ENCODE assay signal across 8 cellular contexts in genomic region chr19:14529254-14530004, GRCh38. TPM values are rescaled to one million over a fixed set of nuclear protein-coding genes. Genes with fewer than 3 reads are reported as not detected.
A peak's percentile ranks its signal among the peaks of the same experiment; 100 is the strongest.
DNase-seq lines count a peak whose midpoint lies in the region; ATAC-seq, FAIRE-seq and TF ChIP-seq lines count a peak whose summit lies in the region.

TSS of gene TECR (plus strand) at chr19:14529594. CDS start at chr19:14529697, 103 bp downstream.

- ATAC-seq in HG03432 (IDR thresholded peaks at IDR 0.05; ENCODE audit: unreplicated experiment): peak; percentile 93

- no peaks in the 10 kb centered on the region for H4K20me1 ChIP-seq in keratinocyte (ENCODE audit: control insufficient read depth, extremely low read depth, insufficient read depth, low read length)

- peak within 1 kb of the TSS; percentile 99 for H3K27ac ChIP-seq in keratinocyte (ENCODE audit: control insufficient read depth, insufficient read depth, low read length)

- TF ChIP-seq POLR2A in GM19099 (IDR thresholded peaks at IDR 0.05; ENCODE audit: extremely low read depth, insufficient read length, low read depth): peak; percentile 98

- DNase-seq in AG20443 (ENCODE audit: low spot score) (peak; percentile 97), NCI-H510A (lab: John Stamatoyannopoulos, UW) (peak; percentile 97), cerebellum (ENCODE audit: low spot score) (peak; percentile 100), keratinocyte (ENCODE audit: low read depth, low spot score) (peak; percentile 100)
- peak; percentile 100 for DNase-seq in activated CD4-positive, alpha-beta T cell treated with anti-CD3 and anti-CD28 coated beads for 1 hour
- DNase-seq in stimulated activated CD4-positive, alpha-beta T cell treated with anti-CD3 and anti-CD28 coated beads, Interleukin-15, amount 100 ng/mL, for 1 hour (ENCODE audit: low read depth in 1 of 2, low spot score in 1 of 2): peak; percentile 100

- dilution Hi-C loops in keratinocyte (cut with MboI; ENCODE audit: extremely low pct_ligation_motif_present, low sequenced_read_pairs): no loop called here

- TF ChIP-seq CTCF in keratinocyte (optimal IDR thresholded peaks at IDR 0.05 in 1 of 3, IDR thresholded peaks at IDR 0.05 in 1 of 3, conservative IDR thresholded peaks at IDR 0.05 in 1 of 3; ENCODE audit: extremely low read depth in 1 of 3, insufficient read depth in 2 of 3, low read length in 3 of 3): no peak

- H3K9ac ChIP-seq in keratinocyte (ENCODE audit: control insufficient read depth, extremely low read depth, insufficient read depth, low read length): peak within 1 kb of the TSS; percentile 92

- peak within 1 kb of the TSS; percentile 74 to 99 (median 98) for H3K4me3 ChIP-seq in keratinocyte (ENCODE audit: control insufficient read depth in 2 of 3, extremely low read depth in 1 of 3, insufficient read depth in 2 of 3, low read depth in 1 of 3, low read length in 3 of 3)

- H3K9me1 ChIP-seq in keratinocyte (ENCODE audit: control insufficient read depth, extremely low read depth, insufficient read depth, low read length): peaks cover 2% of the 10 kb centered on the region

- peaks cover 45% of the 10 kb centered on the region for H3K79me2 ChIP-seq in keratinocyte (ENCODE audit: control insufficient read depth, insufficient read depth, low read length)

- peak; percentile 68 for FAIRE-seq in keratinocyte (lab: Jason Lieb, UNC)

- H2AFZ ChIP-seq in keratinocyte (ENCODE audit: control insufficient read depth, low read length): peak within 1 kb of the TSS; percentile 96

- peaks cover 0 to 3% of the 10 kb centered on the region in 2 experiments for H3K36me3 ChIP-seq in keratinocyte (ENCODE audit: control insufficient read depth in 2 of 2, extremely low read depth in 1 of 2, insufficient read depth in 2 of 2, low read length in 2 of 2)

- H3K27me3 ChIP-seq in keratinocyte (ENCODE audit: control insufficient read depth, extremely low read depth, insufficient read depth, low read length): no peaks in the 10 kb centered on the region

- H3K4me1 ChIP-seq in keratinocyte (ENCODE audit: control insufficient read depth, extremely low read depth, insufficient read depth, low read length): peaks cover 37% of the 10 kb centered on the region

- no peaks in the 10 kb centered on the region for H3K9me3 ChIP-seq in keratinocyte (ENCODE audit: control insufficient read depth, low read depth, low read length)

- H3K4me2 ChIP-seq in keratinocyte (ENCODE audit: control insufficient read depth, extremely low read depth, insufficient read depth, low read depth, low read length): peak within 1 kb of the TSS; percentile 98

RNA-seq across cellular contexts. Expression of gene TECR, which starts in this region (rescaled TPM):
- 15.7 TPM for total RNA-seq in cerebellum
- polyA plus RNA-seq in keratinocyte: 79.7 to 169 TPM (median 92.3 TPM) in 3 replicates
- 79.3 TPM for polyA plus RNA-seq in keratinocyte (2011; ENCODE audit: low read depth)
- 87.0 and 114 TPM in 2 replicates for polyA plus RNA-seq in keratinocyte (2011; cell fraction: cytosol; rRNA removed)
- polyA plus RNA-seq in keratinocyte (2011; cell fraction: nucleus; rRNA removed): 115 and 139 TPM in 2 replicates
- polyA plus RNA-seq in keratinocyte (2012; ENCODE audit: low replicate concordance): 187 and 197 TPM in 2 replicates
- polyA minus RNA-seq in keratinocyte: 161 to 522 TPM (median 205 TPM) in 3 replicates
- 238 TPM for polyA minus RNA-seq in keratinocyte (2011; cell fraction: cytosol; rRNA and poly(A)+ RNA removed)
- polyA minus RNA-seq in keratinocyte (2011; cell fraction: nucleus; rRNA and poly(A)+ RNA removed): 84.0 and 99.5 TPM in 2 replicates

Comparison
In these comparisons a context has a peak if more than half of its experiments do, and no peak if none do; other contexts are left out.
1. Peak in every context shown above with its lines: DNase-seq, ATAC-seq, H3K4me3 ChIP-seq and H3K27ac ChIP-seq.